Comparison of ENCODE assay signal across 8 cellular contexts in genomic region chr6:70956451-70957283, GRCh38. TPM values are rescaled to one million over a fixed set of nuclear protein-coding genes. Genes with fewer than 3 reads are reported as not detected.
DNase-seq lines count a peak whose midpoint lies in the region; ATAC-seq and TF ChIP-seq lines count a peak whose summit lies in the region.

Gene B3GAT2 (minus strand): TSS chr6:70957060. CDS start chr6:70956429, 631 bp downstream.

- intact Hi-C loops in activated CD4-positive, alpha-beta T cell treated with anti-CD3 and anti-CD28 coated beads, Interleukin-2, amount 10 ng/mL, durations not matched to agents 24 days and 14 days (cut with micrococcal nuclease) = loop anchor here (1.0 to 10.0 kb wide), 4 partner anchors 74 to 652 kb away; partner anchors contain the start of gene COL9A1
- intact Hi-C loops in mucosa of descending colon (cut with DNase I, micrococcal nuclease) = loop anchor here in 1 of 2 donors (10.0 kb wide), 1 partner anchor 252 kb away; no protein-coding TSS in a partner anchor
- intact Hi-C loops in uterus (cut with DNase I; ENCODE audit: low total_unique reads) = loop anchor here (10.0 kb wide), 1 partner anchor 242 kb away; no protein-coding TSS in a partner anchor

- H3K27me3 Mint-ChIP-seq in activated CD4-positive, alpha-beta T cell treated with anti-CD3 and anti-CD28 coated beads, Interleukin-2, amount 10 ng/mL, durations not matched to agents 24 days and 14 days = peaks cover 75% of the 10 kb centered on the region
- H3K27me3 Mint-ChIP-seq in T-helper 1 cell treated with Interleukin-12 subunit alpha and Interleukin-12 subunit beta and Interleukin-4 antibody, amounts not matched to agents 30 μg/mL and 1 μg/mL, for 36 hours (ENCODE audit: low read depth) = peaks cover 74% of the 10 kb centered on the region
- peaks cover 22% of the 10 kb centered on the region for H3K27me3 Mint-ChIP-seq in endothelial cell (ENCODE audit: unreplicated experiment)

- DNase-seq in activated CD4-positive, alpha-beta T cell treated with anti-CD3 and anti-CD28 coated beads, Interleukin-2, amount 10 ng/mL, durations not matched to agents 24 days and 14 days = peak; percentile 62
- no peak for DNase-seq in activated CD4-positive, alpha-beta T cell treated with anti-CD3 and anti-CD28 coated beads, Interleukin-2, amount 50 U/mL, for 1 hour
- DNase-seq in endothelial cell (ENCODE audit: low spot score) = peak; percentile 36
- peak in 2 of 3 donors; percentile 5 to 19 for DNase-seq in mucosa of descending colon
- no peak for DNase-seq in uterus
- no peak for DNase-seq in RWPE1 (ENCODE audit: low spot score)

- no peaks in the 10 kb centered on the region for H3K27me3 ChIP-seq in uterus

- H3K27ac ChIP-seq in uterus = no peak within 1 kb of the TSS
- H3K27ac ChIP-seq in RWPE1 = no peak within 1 kb of the TSS

- peaks cover 8% of the 10 kb centered on the region for H3K4me1 Mint-ChIP-seq in activated CD4-positive, alpha-beta T cell treated with anti-CD3 and anti-CD28 coated beads, Interleukin-2, amount 10 ng/mL, durations not matched to agents 24 days and 14 days
- peaks cover 6% of the 10 kb centered on the region for H3K4me1 Mint-ChIP-seq in T-helper 1 cell treated with Interleukin-12 subunit alpha and Interleukin-12 subunit beta and Interleukin-4 antibody, amounts not matched to agents 30 μg/mL and 1 μg/mL, for 36 hours (ENCODE audit: low read depth)
- H3K4me1 Mint-ChIP-seq in endothelial cell (ENCODE audit: unreplicated experiment) = peaks cover 2% of the 10 kb centered on the region

- H3K9me3 ChIP-seq in mucosa of descending colon = no peaks in the 10 kb centered on the region
- H3K9me3 ChIP-seq in uterus = no peaks in the 10 kb centered on the region

- CTCF ChIA-PET in RWPE1 (lab: Yijun Ruan, JAX) = interaction anchor here (0.5 to 1.8 kb wide), 10 partner anchors 12 to 735 kb away, joined by 3 to 17 read pairs (median 4); no protein-coding TSS in a partner anchor

- H3K4me1 ChIP-seq in mucosa of descending colon (ENCODE audit: low read depth) (peaks cover 21% of the 10 kb centered on the region), uterus (peaks cover 0 to 13% of the 10 kb centered on the region in 2 donors)

- TF ChIP-seq POLR2A in uterus (IDR thresholded peaks at IDR 0.05) = no peak

- H3K4me3 Mint-ChIP-seq in activated CD4-positive, alpha-beta T cell treated with anti-CD3 and anti-CD28 coated beads, Interleukin-2, amount 10 ng/mL, durations not matched to agents 24 days and 14 days = peak within 1 kb of the TSS; percentile 85
- H3K4me3 Mint-ChIP-seq in T-helper 1 cell treated with Interleukin-12 subunit alpha and Interleukin-12 subunit beta and Interleukin-4 antibody, amounts not matched to agents 30 μg/mL and 1 μg/mL, for 36 hours = peak within 1 kb of the TSS; percentile 69
- peak within 1 kb of the TSS; percentile 81 for H3K4me3 Mint-ChIP-seq in endothelial cell (ENCODE audit: unreplicated experiment)

- no peak within 1 kb of the TSS for H3K27ac Mint-ChIP-seq in activated CD4-positive, alpha-beta T cell treated with anti-CD3 and anti-CD28 coated beads, Interleukin-2, amount 10 ng/mL, durations not matched to agents 24 days and 14 days
- H3K27ac Mint-ChIP-seq in T-helper 1 cell treated with Interleukin-12 subunit alpha and Interleukin-12 subunit beta and Interleukin-4 antibody, amounts not matched to agents 30 μg/mL and 1 μg/mL, for 36 hours = no peak within 1 kb of the TSS
- no peak within 1 kb of the TSS for H3K27ac Mint-ChIP-seq in endothelial cell (ENCODE audit: unreplicated experiment)

- peak; percentile 15 for ATAC-seq in HG02884 (IDR thresholded peaks at IDR 0.05; ENCODE audit: unreplicated experiment)
- peak; percentile 22 for ATAC-seq in mucosa of descending colon

- H3K9me3 Mint-ChIP-seq in activated CD4-positive, alpha-beta T cell treated with anti-CD3 and anti-CD28 coated beads, Interleukin-2, amount 10 ng/mL, durations not matched to agents 24 days and 14 days = no peaks in the 10 kb centered on the region
- H3K9me3 Mint-ChIP-seq in T-helper 1 cell treated with Interleukin-12 subunit alpha and Interleukin-12 subunit beta and Interleukin-4 antibody, amounts not matched to agents 30 μg/mL and 1 μg/mL, for 36 hours = no peaks in the 10 kb centered on the region
- no peaks in the 10 kb centered on the region for H3K9me3 Mint-ChIP-seq in endothelial cell (ENCODE audit: unreplicated experiment)

- no peak within 1 kb of the TSS for H3K4me3 ChIP-seq in mucosa of descending colon
- H3K4me3 ChIP-seq in uterus = peak within 1 kb of the TSS; percentile 25 to 38

- H3K36me3 Mint-ChIP-seq in activated CD4-positive, alpha-beta T cell treated with anti-CD3 and anti-CD28 coated beads, Interleukin-2, amount 10 ng/mL, durations not matched to agents 24 days and 14 days (ENCODE audit: low read depth) = no peaks in the 10 kb centered on the region
- H3K36me3 Mint-ChIP-seq in T-helper 1 cell treated with Interleukin-12 subunit alpha and Interleukin-12 subunit beta and Interleukin-4 antibody, amounts not matched to agents 30 μg/mL and 1 μg/mL, for 36 hours (ENCODE audit: low read depth) = no peaks in the 10 kb centered on the region
- H3K36me3 Mint-ChIP-seq in endothelial cell (ENCODE audit: low read depth, unreplicated experiment) = no peaks in the 10 kb centered on the region

- TF ChIP-seq CTCF in endothelial cell (IDR thresholded peaks at IDR 0.05; ENCODE audit: unreplicated experiment) (no peak), mucosa of descending colon (IDR thresholded peaks at IDR 0.05) (no peak), uterus (IDR thresholded peaks at IDR 0.05) (no peak), RWPE1 (conservative IDR thresholded peaks at IDR 0.05; ENCODE audit: low read depth) (no peak)

- H3K36me3 ChIP-seq in mucosa of descending colon (ENCODE audit: low read depth) (no peaks in the 10 kb centered on the region), uterus (no peaks in the 10 kb centered on the region)

- POLR2A ChIA-PET in RWPE1 (lab: Yijun Ruan, JAX; ENCODE audit: low non-redundant PET) = no interaction called here

RNA-seq across cellular contexts. Expression of gene B3GAT2, which starts in this region (rescaled TPM):
- 0.05 TPM in 1 of 2 replicates, not detected in the other for total RNA-seq in activated CD4-positive, alpha-beta T cell treated with anti-CD3 and anti-CD28 coated beads, Interleukin-2, amount 10 ng/mL, durations not matched to agents 24 days and 14 days
- 0.08 TPM for total RNA-seq in endothelial cell (ENCODE audit: unreplicated experiment)
- total RNA-seq in mucosa of descending colon = under 1 TPM in 1 of 3 donors, not detected in 2; 0.13 TPM
- under 1 TPM in 2 of 4 donors, not detected in 2; 0.18 to 0.76 TPM for total RNA-seq in uterus

Comparison
In these comparisons a context has a peak if more than half of its experiments do, and no peak if none do; other contexts are left out.
1. Peak in DNase-seq in activated CD4-positive, alpha-beta T cell treated with anti-CD3 and anti-CD28 coated beads, Interleukin-2, amount 10 ng/mL, durations not matched to agents 24 days and 14 days; RNA of the gene not detected or under 1 TPM.
2. Peak in DNase-seq in endothelial cell; RNA of the gene not detected or under 1 TPM.
3. Peak in DNase-seq and ATAC-seq in mucosa of descending colon; RNA of the gene not detected or under 1 TPM.